In the genomic region with DNA sequence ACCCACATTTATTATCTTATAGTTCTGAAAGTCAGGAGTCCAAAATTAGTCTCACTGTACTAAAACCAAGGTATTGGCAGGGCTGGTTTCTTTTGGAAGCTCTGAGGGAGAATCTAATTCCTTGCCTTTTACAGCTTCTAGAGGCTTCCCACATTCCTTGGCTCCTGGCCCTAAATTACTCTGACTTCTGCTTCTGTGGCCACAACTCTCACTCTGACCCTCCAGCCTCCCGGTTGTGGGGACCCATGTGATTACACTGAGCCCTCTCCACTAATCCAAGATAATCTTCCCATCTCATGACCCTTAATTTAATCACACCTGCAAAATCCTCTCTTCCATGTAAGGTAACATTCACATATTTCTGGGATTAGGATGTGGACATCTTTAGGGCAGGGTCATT, we compare ENCODE assay signal across 2 cellular contexts.
TF ChIP-seq lines count a peak whose summit lies in the region.

No MANE protein-coding gene starts in this region.

TF ChIP-seq in H1, 55 proteins besides CTCF, POLR2A, EP300 and RAD21:
- TF ChIP-seq CTBP2 (IDR thresholded peaks at IDR 0.05; ENCODE audit: borderline replicate concordance, insufficient read depth, insufficient read length, low read length) (no peak), BACH1 (IDR thresholded peaks at IDR 0.05; ENCODE audit: low read length) (no peak), NRF1 (IDR thresholded peaks at IDR 0.05; ENCODE audit: low read depth, low read length) (no peak)

TF ChIP-seq in HepG2, 621 proteins besides CTCF, POLR2A, EP300 and RAD21:
- TF ChIP-seq NONO (IDR thresholded peaks at IDR 0.05) (no peak), NONO (CRISPR knock-in tag; conservative IDR thresholded peaks at IDR 0.05) (no peak), ZNF460 (CRISPR knock-in tag; IDR thresholded peaks at IDR 0.05; ENCODE audit: borderline replicate concordance) (no peak), KLF12 (CRISPR knock-in tag; IDR thresholded peaks at IDR 0.05; ENCODE audit: borderline replicate concordance) (no peak), NCOA5 (CRISPR knock-in tag; IDR thresholded peaks at IDR 0.05) (no peak), ZNF431 (CRISPR knock-in tag; IDR thresholded peaks at IDR 0.05; ENCODE audit: borderline replicate concordance, low read depth) (no peak), MED8 (CRISPR knock-in tag; IDR thresholded peaks at IDR 0.05; ENCODE audit: insufficient replicate concordance) (no peak), IRF2 (CRISPR knock-in tag; IDR thresholded peaks at IDR 0.05) (no peak), PPARG (CRISPR knock-in tag; conservative IDR thresholded peaks at IDR 0.05) (no peak), HES4 (CRISPR knock-in tag; IDR thresholded peaks at IDR 0.05; ENCODE audit: borderline replicate concordance) (no peak), ZNF598 (CRISPR knock-in tag; IDR thresholded peaks at IDR 0.05; ENCODE audit: borderline replicate concordance) (no peak)
- TF ChIP-seq, protein P1, sequence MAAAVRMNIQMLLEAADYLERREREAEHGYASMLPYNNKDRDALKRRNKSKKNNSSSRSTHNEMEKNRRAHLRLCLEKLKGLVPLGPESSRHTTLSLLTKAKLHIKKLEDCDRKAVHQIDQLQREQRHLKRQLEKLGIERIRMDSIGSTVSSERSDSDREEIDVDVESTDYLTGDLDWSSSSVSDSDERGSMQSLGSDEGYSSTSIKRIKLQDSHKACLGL (CRISPR knock-in tag; IDR thresholded peaks at IDR 0.05): no peak
